Comparison of ENCODE assay signal across 8 cellular contexts in genomic region chr14:50560929-50561280, GRCh38. TPM values are rescaled to one million over a fixed set of nuclear protein-coding genes. Genes with fewer than 3 reads are reported as not detected.
A peak's percentile ranks its signal among the peaks of the same experiment; 100 is the strongest.
DNase-seq lines count a peak whose midpoint lies in the region; ATAC-seq, FAIRE-seq and TF ChIP-seq lines count a peak whose summit lies in the region.

No MANE protein-coding gene starts in this region.

- H3K9me3 ChIP-seq in WERI-Rb-1 (ENCODE audit: severe bottlenecking): no peaks in the 10 kb centered on the region

- peak overlapping the region; percentile 72 for H3K4me3 ChIP-seq in WERI-Rb-1 (ENCODE audit: low read depth, low read length)

- H3K36me3 ChIP-seq in WERI-Rb-1: 0 out of 2 replicates have a peak, but pooled peaks cover 3% of the 10 kb centered on the region

- no peak for TF ChIP-seq POLR2A in GM12892 (IDR thresholded peaks at IDR 0.05; ENCODE audit: low read depth, low read length)

- ATAC-seq in central memory CD8-positive, alpha-beta T cell (replicated peaks; ENCODE audit: extremely low read depth, poor library complexity, severe bottlenecking): peak; percentile 50
- ATAC-seq in HG03097 (IDR thresholded peaks at IDR 0.05; ENCODE audit: low FRiP score, unreplicated experiment) (no peak), HG02588 (IDR thresholded peaks at IDR 0.05; ENCODE audit: unreplicated experiment) (no peak)

- H3K9me3 Mint-ChIP-seq in central memory CD8-positive, alpha-beta T cell: no peaks in the 10 kb centered on the region

- no peak overlapping the region for H3K27ac Mint-ChIP-seq in central memory CD8-positive, alpha-beta T cell (ENCODE audit: low read depth)

- no peak for FAIRE-seq in GM12892 (lab: Jason Lieb, UNC)

- no peak for TF ChIP-seq CTCF in WERI-Rb-1 (IDR thresholded peaks at IDR 0.05; ENCODE audit: low read depth, low read length)

- no peaks in the 10 kb centered on the region for H3K27me3 ChIP-seq in WERI-Rb-1 (ENCODE audit: insufficient read depth, low read depth, severe bottlenecking)

- no peaks in the 10 kb centered on the region for H3K36me3 Mint-ChIP-seq in central memory CD8-positive, alpha-beta T cell (ENCODE audit: insufficient read depth)

- DNase-seq in GM12892 (ENCODE audit: insufficient read length) (peak; percentile 15), NCI-H187 (lab: John Stamatoyannopoulos, UW) (peak; percentile 52 to 58), WERI-Rb-1 (peak; percentile 85), islet precursor cell (peak; percentile 70), smooth muscle cell of the brain vasculature (ENCODE audit: low read depth, low spot score) (peak; percentile 3)
- DNase-seq in central memory CD8-positive, alpha-beta T cell (ENCODE audit: low spot score in 2 of 2): no peak

- peaks cover 12% of the 10 kb centered on the region for H3K4me1 Mint-ChIP-seq in central memory CD8-positive, alpha-beta T cell

- peaks cover 61% of the 10 kb centered on the region for H3K27me3 Mint-ChIP-seq in central memory CD8-positive, alpha-beta T cell

- H3K4me3 Mint-ChIP-seq in central memory CD8-positive, alpha-beta T cell: peak overlapping the region; percentile 79

- peak overlapping the region; percentile 91 for H3K27ac ChIP-seq in WERI-Rb-1

RNA-seq across cellular contexts. Expression of gene ATL1, which starts 1.0 kb away (rescaled TPM):
- polyA plus RNA-seq in GM12892 (2012; ENCODE audit: missing spikeins): 0.59 TPM

RNA-seq across cellular contexts. Expression of gene MAP4K5, which starts 28.5 kb away (rescaled TPM):
- 19.5 TPM for polyA plus RNA-seq in GM12892 (2012; ENCODE audit: missing spikeins)

Comparison
In these comparisons a context has a peak if more than half of its experiments do, and no peak if none do; other contexts are left out.
1. DNase-seq: peak in GM12892 (single experiment), NCI-H187 (2 of 2), WERI-Rb-1 (single experiment), islet precursor cell (single experiment) and smooth muscle cell of the brain vasculature (single experiment); none in central memory CD8-positive, alpha-beta T cell (0 of 2).